Comparison of ENCODE assay signal across 8 cellular contexts in genomic region chr13:76886005-76886291, GRCh38. TPM values are rescaled to one million over a fixed set of nuclear protein-coding genes. Genes with fewer than 3 reads are reported as not detected.
DNase-seq lines count a peak whose midpoint lies in the region; ATAC-seq and TF ChIP-seq lines count a peak whose summit lies in the region.

No MANE protein-coding gene starts in this region.

- H3K27ac ChIP-seq in PC-3 (ENCODE audit: low read length) (peak overlapping the region; percentile 34; the same call in 1 of the 2 replicates), esophagus (ENCODE audit: low read depth in 2 of 2, low read length in 1 of 2) (peak overlapping the region; percentile 83 to 88), psoas muscle (peak overlapping the region; percentile 65)

- DNase-seq in SIG-M5 treated with dmso at 0.1 percent for 504 hours (lab: John Stamatoyannopoulos, UW; ENCODE audit: unreplicated experiment): peak; percentile 57
- DNase-seq in SIG-M5 (lab: John Stamatoyannopoulos, UW): no peak
- no peak for DNase-seq in PC-3
- peak in 1 of 2 donors; percentile 72 for DNase-seq in psoas muscle
- DNase-seq in stimulated activated CD4-positive, alpha-beta T cell treated with anti-CD3 and anti-CD28 coated beads, Interleukin-1b, Interleukin-23, amount 100 ng/mL, for 48 hours: no peak
- no peak for DNase-seq in G401 (ENCODE audit: low spot score)

- WGBS in esophagus, 2 donors: 0 to 1% methylated on average over 36 to 37 of the region's 37 CpGs
- WGBS in psoas muscle, 3 donors: 0 to 1% (median 0%) methylated on average over 18 to 37 of the region's 37 CpGs

- peaks cover 14% of the 10 kb centered on the region; the same call in 1 of the 2 replicates for H3K4me1 ChIP-seq in PC-3 (ENCODE audit: insufficient read depth, low read length)
- H3K4me1 ChIP-seq in esophagus (ENCODE audit: control insufficient read depth in 2 of 2, insufficient read depth in 2 of 2, low read length in 1 of 2): no peaks in the 10 kb centered on the region
- H3K4me1 ChIP-seq in psoas muscle: peaks cover 5% of the 10 kb centered on the region

- no peaks in the 10 kb centered on the region for H3F3A ChIP-seq in PC-3 (ENCODE audit: low read length, unreplicated experiment)

- in situ Hi-C loops in G401 (cut with HindIII; ENCODE audit: low sequenced_read_pairs): no loop called here

- POLR2A ChIA-PET in PC-3 (lab: Charles Lee; ENCODE audit: unreplicated experiment): interaction anchor here (0.6 kb wide), 1 partner anchor 188 kb away, joined by 5 read pairs; no protein-coding TSS in a partner anchor

- peak overlapping the region; percentile 92 for H2AFZ ChIP-seq in PC-3 (ENCODE audit: low read length)

- H3K9ac ChIP-seq in PC-3 (ENCODE audit: low read length): peak overlapping the region; percentile 66

- intact Hi-C loops in PC-3 (cut with micrococcal nuclease): loop anchor here (1.0 kb wide), 1 partner anchor 114 kb away; no protein-coding TSS in a partner anchor
- intact Hi-C loops in psoas muscle (cut with DNase I): loop anchor here in 1 of 2 donors (5.0 kb wide), 1 partner anchor 219 kb away; no protein-coding TSS in a partner anchor

- H3K27me3 ChIP-seq in PC-3 (ENCODE audit: low read length) (no peaks in the 10 kb centered on the region), esophagus (ENCODE audit: control insufficient read depth in 1 of 2, insufficient read depth in 2 of 2, low read length in 2 of 2) (no peaks in the 10 kb centered on the region), psoas muscle (ENCODE audit: insufficient read depth in 3 of 3, low read length in 2 of 3) (peaks cover 0 to 35% (median 0%) of the 10 kb centered on the region in 3 donors)

- CTCF ChIA-PET in PC-3 (lab: Charles Lee): interaction anchor here (0.6 to 1.6 kb wide), 2 partner anchors 14 to 218 kb away, joined by 4 to 9 read pairs; no protein-coding TSS in a partner anchor

- H3K36me3 ChIP-seq in PC-3 (ENCODE audit: low read depth, low read length) (no peaks in the 10 kb centered on the region), esophagus (ENCODE audit: control insufficient read depth in 2 of 2, insufficient read depth in 2 of 2, low read length in 1 of 2) (no peaks in the 10 kb centered on the region), psoas muscle (ENCODE audit: insufficient read depth in 1 of 2, low read depth in 1 of 2) (no peaks in the 10 kb centered on the region)

- BruUV-seq in PC-3 (replicated peaks; lab: Mats Ljungman, UMichigan): no TSS peak

- no peaks in the 10 kb centered on the region for H4K20me1 ChIP-seq in PC-3 (ENCODE audit: low read length)

- no peaks in the 10 kb centered on the region for H3K9me2 ChIP-seq in PC-3 (replicated peaks; ENCODE audit: low read length)

- ATAC-seq in PC-3 (no peak), psoas muscle (no peak), HG02571 (IDR thresholded peaks at IDR 0.05; ENCODE audit: unreplicated experiment) (no peak)

- TF ChIP-seq CTCF in PC-3 (conservative IDR thresholded peaks at IDR 0.05; ENCODE audit: low read depth, low read length) (no peak), psoas muscle (IDR thresholded peaks at IDR 0.05) (no peak)

- no peaks in the 10 kb centered on the region for H3K9me3 ChIP-seq in PC-3 (ENCODE audit: low read length)
- H3K9me3 ChIP-seq in esophagus (ENCODE audit: control insufficient read depth in 2 of 2, insufficient read depth in 1 of 2, low read depth in 1 of 2, low read length in 1 of 2): no peaks in the 10 kb centered on the region
- H3K9me3 ChIP-seq in psoas muscle: no peaks in the 10 kb centered on the region

- H3K4me3 ChIP-seq in PC-3 (ENCODE audit: low read length): peak overlapping the region; percentile 80
- H3K4me3 ChIP-seq in esophagus (ENCODE audit: low read depth in 1 of 2, low read length in 2 of 2): peak overlapping the region; percentile 69 to 72
- H3K4me3 ChIP-seq in psoas muscle: peak overlapping the region; percentile 79

- H3K4me2 ChIP-seq in PC-3 (ENCODE audit: low read length): peak overlapping the region; percentile 95

- peaks cover 15% of the 10 kb centered on the region for H3K79me2 ChIP-seq in PC-3 (ENCODE audit: low read length)

RNA-seq across cellular contexts. Expression of gene KCTD12, which starts 0.3 kb away (rescaled TPM):
- total RNA-seq in PC-3 (2014; rRNA removed): 7.0 and 7.8 TPM in 2 replicates
- 1 to 10 TPM; 4.1 to 6.6 TPM for polyA plus RNA-seq in esophagus
- total RNA-seq in psoas muscle: 10 to 100 TPM; 22.4 to 31.3 (median 26.7) TPM
- 10 to 100 TPM; 11.6 to 19.2 (median 14.4) TPM for polyA plus RNA-seq in psoas muscle
- total RNA-seq in G401 (2014; rRNA removed; shearing (Covaris generic)): 0.07 TPM in 1 of 2 replicates, not detected in the other

Comparison
In these comparisons a context has a peak if more than half of its experiments do, and no peak if none do; other contexts are left out.
1. H3K27ac ChIP-seq: peak in every context shown above with its lines; median percentile 86 in esophagus; 65 in psoas muscle; 34 in PC-3.